19 cellular contexts compared by ENCODE assay signal in the genomic region with DNA sequence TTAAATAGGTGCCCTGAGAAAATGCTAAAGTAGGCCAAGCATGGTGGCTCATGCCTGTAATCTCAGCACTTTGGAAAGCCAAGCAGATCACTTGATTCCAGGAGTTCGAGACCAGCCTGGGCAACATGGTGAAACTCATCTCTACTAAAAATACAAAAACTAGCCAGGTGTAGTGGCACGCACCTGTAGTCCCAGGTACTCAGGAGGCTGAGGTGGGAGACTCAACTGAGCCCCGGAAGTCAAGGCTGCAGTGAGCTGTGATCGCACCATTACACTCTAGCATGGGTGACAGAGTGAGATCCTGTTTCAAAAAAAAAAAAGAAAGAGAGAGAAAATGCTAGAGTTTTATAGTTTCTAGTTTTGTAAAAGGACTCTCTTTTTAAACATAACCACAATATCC. TPM values are rescaled to one million over a fixed set of nuclear protein-coding genes. Genes with fewer than 3 reads are reported as not detected.
A peak's percentile ranks its signal among the peaks of the same experiment; 100 is the strongest.
DNase-seq lines count a peak whose midpoint lies in the region; ATAC-seq, FAIRE-seq and TF ChIP-seq lines count a peak whose summit lies in the region.
"Had no signal": no experiment of that assay in that cellular context is flagged by ENCODE, and none has a peak within 500 bp of the region (broad histone marks: within the 10 kb centered on the region; RNA-seq: fewer than 3 reads in every experiment).

No MANE protein-coding gene starts in this region.

- peaks cover 50 to 98% (median 86%) of the 10 kb centered on the region in 4 donors for H3K4me1 Mint-ChIP-seq in CD4-positive, CD25-positive, alpha-beta regulatory T cell
- peaks cover 88% of the 10 kb centered on the region for H3K4me1 Mint-ChIP-seq in activated T-helper 2 cell treated with anti-CD3 and anti-CD28 coated beads, Interferon-gamma antibody, Interleukin-2, Interleukin-4, amounts not matched to agents 10 μg/mL and 5 μg/mL and 100 μg/mL, durations not matched to agents 14 hours and 24 hours and 36 hours (ENCODE audit: low read depth)
- H3K4me1 Mint-ChIP-seq in naive B cell = peaks cover 77 to 98% (median 93%) of the 10 kb centered on the region in 3 donors

- H3K9me3 Mint-ChIP-seq in CD4-positive, CD25-positive, alpha-beta regulatory T cell = peaks cover 0 to 7% (median 0%) of the 10 kb centered on the region in 7 donors
- peaks cover 10% of the 10 kb centered on the region for H3K9me3 Mint-ChIP-seq in activated T-helper 2 cell treated with anti-CD3 and anti-CD28 coated beads, Interferon-gamma antibody, Interleukin-2, Interleukin-4, amounts not matched to agents 10 μg/mL and 5 μg/mL and 100 μg/mL, durations not matched to agents 14 hours and 24 hours and 36 hours
- peaks cover 0 to 3% (median 0%) of the 10 kb centered on the region in 7 donors for H3K9me3 Mint-ChIP-seq in naive B cell

- FAIRE-seq in GM18507 (lab: Jason Lieb, UNC) = peak; percentile 57
- no peak for FAIRE-seq in pancreas (lab: Jason Lieb, UNC)
- FAIRE-seq: G401.6 had no signal

- no peak for TF ChIP-seq CTCF in pancreas (IDR thresholded peaks at IDR 0.05)

- no peaks in the 10 kb centered on the region for H3K27me3 Mint-ChIP-seq in CD4-positive, CD25-positive, alpha-beta regulatory T cell
- H3K27me3 Mint-ChIP-seq in activated T-helper 2 cell treated with anti-CD3 and anti-CD28 coated beads, Interferon-gamma antibody, Interleukin-2, Interleukin-4, amounts not matched to agents 10 μg/mL and 5 μg/mL and 100 μg/mL, durations not matched to agents 14 hours and 24 hours and 36 hours (ENCODE audit: low read depth) = no peaks in the 10 kb centered on the region
- no peaks in the 10 kb centered on the region for H3K27me3 Mint-ChIP-seq in naive B cell

- peak overlapping the region; percentile 88 for H3K27ac ChIP-seq in CD4-positive, CD25-positive, alpha-beta regulatory T cell (ENCODE audit: insufficient read depth, low read length, poor library complexity, severe bottlenecking)
- H3K27ac ChIP-seq in pancreas = no peak overlapping the region
- H3K27ac ChIP-seq: coronary artery, sigmoid colon had no signal

- H3K4me3 ChIP-seq in CD4-positive, CD25-positive, alpha-beta regulatory T cell (ENCODE audit: low read depth, low read length) = peak overlapping the region; percentile 86
- H3K4me3 ChIP-seq in pancreas = no peak overlapping the region
- H3K4me3 ChIP-seq: coronary artery, sigmoid colon had no signal

- peaks cover 98% of the 10 kb centered on the region for H3K4me1 ChIP-seq in CD4-positive, CD25-positive, alpha-beta regulatory T cell (ENCODE audit: control insufficient read depth, insufficient read depth, low read length, poor library complexity, severe bottlenecking)
- no peaks in the 10 kb centered on the region for H3K4me1 ChIP-seq in pancreas

- peaks cover 28% of the 10 kb centered on the region for H3K36me3 Mint-ChIP-seq in CD4-positive, CD25-positive, alpha-beta regulatory T cell
- peaks cover 69% of the 10 kb centered on the region for H3K36me3 Mint-ChIP-seq in activated T-helper 2 cell treated with anti-CD3 and anti-CD28 coated beads, Interferon-gamma antibody, Interleukin-2, Interleukin-4, amounts not matched to agents 10 μg/mL and 5 μg/mL and 100 μg/mL, durations not matched to agents 14 hours and 24 hours and 36 hours (ENCODE audit: low read depth)
- H3K36me3 Mint-ChIP-seq in naive B cell = peaks cover 25 to 39% of the 10 kb centered on the region in 2 donors
- H3K36me3 Mint-ChIP-seq: mesothelial cell of epicardium had no signal

- peak in 1 of 3 donors; percentile 69 for DNase-seq in CD4-positive, CD25-positive, alpha-beta regulatory T cell
- no peak for DNase-seq in GM18507 (ENCODE audit: extremely low spot score, insufficient read length, low read depth)
- DNase-seq in activated T-helper 2 cell treated with anti-CD3 and anti-CD28 coated beads, Interferon-gamma antibody, Interleukin-2, Interleukin-4, amounts not matched to agents 10 μg/mL and 5 μg/mL and 100 μg/mL, durations not matched to agents 14 hours and 24 hours and 36 hours (ENCODE audit: low spot score) = no peak
- no peak for DNase-seq in naive B cell
- no peak for DNase-seq in HuH-7.5 (ENCODE audit: low spot score)
- DNase-seq in pancreas = no peak
- DNase-seq in KBM-7 = no peak
- DNase-seq: activated CD4-positive, CD25-positive, alpha-beta regulatory T cell treated with anti-CD3 and anti-CD28 coated beads, Interleukin-2, amount 50 U/mL, for 72 hours; Calu3; foreskin melanocyte; NCI-H187; NCI-H446 treated with DMSO at 0.1 percent for 48 hours; occipital lobe; sigmoid colon; stimulated activated CD4-positive, alpha-beta T cell treated with anti-CD3 and anti-CD28 coated beads, Interleukin-1b, Interleukin-23, amount 100 ng/mL, for 48 hours had no signal

- no peaks in the 10 kb centered on the region for H3K27me3 ChIP-seq in CD4-positive, CD25-positive, alpha-beta regulatory T cell (ENCODE audit: control insufficient read depth, insufficient read depth, low read length)
- no peaks in the 10 kb centered on the region for H3K27me3 ChIP-seq in pancreas
- H3K27me3 ChIP-seq: sigmoid colon had no signal

- peak in 1 of 2 donors; percentile 29 for ATAC-seq in CD4-positive, CD25-positive, alpha-beta regulatory T cell (ENCODE audit: low read depth in 2 of 2)
- no peak for ATAC-seq in naive B cell (ENCODE audit: low read depth in 2 of 2)
- no peak for ATAC-seq in GM19455 (IDR thresholded peaks at IDR 0.05; ENCODE audit: unreplicated experiment)
- no peak for ATAC-seq in pancreas

- intact Hi-C loops in activated T-helper 2 cell treated with anti-CD3 and anti-CD28 coated beads, Interferon-gamma antibody, Interleukin-2, Interleukin-4, amounts not matched to agents 10 μg/mL and 5 μg/mL and 100 μg/mL, durations not matched to agents 14 hours and 24 hours and 36 hours (cut with micrococcal nuclease) = loop anchor here (10.0 kb wide), 1 partner anchor 1034 kb away; no protein-coding TSS in a partner anchor
- intact Hi-C loops in pancreas (cut with DNase I) = no loop called here

- H3K4me3 Mint-ChIP-seq in CD4-positive, CD25-positive, alpha-beta regulatory T cell = peak overlapping the region; percentile 38 to 85 (median 82)
- no peak overlapping the region for H3K4me3 Mint-ChIP-seq in activated T-helper 2 cell treated with anti-CD3 and anti-CD28 coated beads, Interferon-gamma antibody, Interleukin-2, Interleukin-4, amounts not matched to agents 10 μg/mL and 5 μg/mL and 100 μg/mL, durations not matched to agents 14 hours and 24 hours and 36 hours (ENCODE audit: low read depth)
- peak overlapping the region in 6 of 8 donors; percentile 26 to 91 (median 71) for H3K4me3 Mint-ChIP-seq in naive B cell
- H3K4me3 Mint-ChIP-seq: mesothelial cell of epicardium had no signal

- no peaks in the 10 kb centered on the region for H3K9me3 ChIP-seq in CD4-positive, CD25-positive, alpha-beta regulatory T cell (ENCODE audit: control insufficient read depth in 2 of 2, low read length in 2 of 2)
- no peaks in the 10 kb centered on the region for H3K9me3 ChIP-seq in pancreas
- H3K9me3 ChIP-seq: sigmoid colon had no signal

- in situ Hi-C loops in KBM-7 (cut with MboI; ENCODE audit: low pct_unique_long_range_greater_than_20kb, low sequenced_read_pairs) = no loop called here

- WGBS in pancreas, 2 donors = 97 to 99% methylated on average over 4 of the region's 4 CpGs

- no peaks in the 10 kb centered on the region for H3K36me3 ChIP-seq in CD4-positive, CD25-positive, alpha-beta regulatory T cell (ENCODE audit: control insufficient read depth, insufficient read depth, low read length)
- no peaks in the 10 kb centered on the region for H3K36me3 ChIP-seq in pancreas
- H3K36me3 ChIP-seq: sigmoid colon had no signal

- H3K27ac Mint-ChIP-seq in CD4-positive, CD25-positive, alpha-beta regulatory T cell = peak overlapping the region; percentile 86 to 99 (median 98)
- peak overlapping the region; percentile 81 for H3K27ac Mint-ChIP-seq in activated T-helper 2 cell treated with anti-CD3 and anti-CD28 coated beads, Interferon-gamma antibody, Interleukin-2, Interleukin-4, amounts not matched to agents 10 μg/mL and 5 μg/mL and 100 μg/mL, durations not matched to agents 14 hours and 24 hours and 36 hours
- peak overlapping the region; percentile 63 to 92 (median 86) for H3K27ac Mint-ChIP-seq in naive B cell
- H3K27ac Mint-ChIP-seq: mesothelial cell of epicardium had no signal

RNA-seq across cellular contexts. Expression of gene ANKRD44, which starts 12.0 kb away (rescaled TPM):
- total RNA-seq in CD4-positive, CD25-positive, alpha-beta regulatory T cell = 301 TPM
- 100 to 1,000 TPM in 1 of 4 donors, 10 to 100 TPM in 3; 69.6 to 104 (median 82.8) TPM for polyA plus RNA-seq in CD4-positive, CD25-positive, alpha-beta regulatory T cell
- total RNA-seq in activated T-helper 2 cell treated with anti-CD3 and anti-CD28 coated beads, Interferon-gamma antibody, Interleukin-2, Interleukin-4, amounts not matched to agents 10 μg/mL and 5 μg/mL and 100 μg/mL, durations not matched to agents 14 hours and 24 hours and 36 hours = 107 and 120 TPM in 2 replicates
- 100 to 1,000 TPM; 107 to 176 (median 141) TPM for polyA plus RNA-seq in naive B cell (ENCODE audit: low read depth in 6 of 6)
- 10 to 100 TPM in 1 of 6 donors, 1 to 10 TPM in 5; 6.9 to 12.5 (median 8.5) TPM for total RNA-seq in pancreas
- polyA plus RNA-seq in pancreas = 1 to 10 TPM; 1.9 to 2.6 TPM
